9 cellular contexts compared by ENCODE assay signal in the genomic region with DNA sequence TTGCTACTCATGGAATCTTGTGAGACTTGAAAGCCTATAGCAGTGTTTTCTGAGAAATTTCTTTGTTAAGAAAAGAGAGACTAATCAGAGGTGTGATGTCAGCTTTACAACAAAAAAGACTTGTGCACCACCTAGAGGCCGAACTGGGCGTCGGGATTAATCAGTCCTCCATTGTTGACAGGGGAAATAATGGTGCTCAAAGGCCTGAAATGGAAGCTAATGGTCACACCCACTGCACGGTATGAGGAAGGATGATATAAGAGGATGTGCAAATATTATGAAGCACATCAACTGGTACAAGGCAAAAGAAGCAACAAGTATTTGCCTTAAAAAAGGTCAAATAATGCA.
DNase-seq lines count a peak whose midpoint lies in the region; ATAC-seq and TF ChIP-seq lines count a peak whose summit lies in the region.
"Had no signal": no experiment of that assay in that cellular context is flagged by ENCODE, and none has a peak within 500 bp of the region (broad histone marks: within the 10 kb centered on the region; RNA-seq: fewer than 3 reads in every experiment).

No MANE protein-coding gene starts in this region.

- H3K4me3 Mint-ChIP-seq in nephron progenitor cell = no peak overlapping the region
- no peak overlapping the region for H3K4me3 Mint-ChIP-seq in CD4-positive, alpha-beta T cell
- H3K4me3 Mint-ChIP-seq: activated B cell treated with CpG ODN at 0.5 μM for 24 hours had no signal

- DNase-seq in BJ (ENCODE audit: low read depth) = peak; percentile 1
- peak; percentile 34 for DNase-seq in NCI-H1092 (lab: John Stamatoyannopoulos, UW)
- DNase-seq in SK-MEL-5 (ENCODE audit: low read depth, low spot score) = peak; percentile 84
- peak; percentile 57 to 59 for DNase-seq in erythroblast (lab: John Stamatoyannopoulos, UW)
- DNase-seq in nephron progenitor cell = peak; percentile 73
- DNase-seq in CD4-positive, alpha-beta T cell = no peak
- DNase-seq: activated B cell treated with CpG ODN at 0.5 μM for 24 hours had no signal

- H3K9me3 Mint-ChIP-seq in nephron progenitor cell = no peaks in the 10 kb centered on the region
- H3K9me3 Mint-ChIP-seq in CD4-positive, alpha-beta T cell = no peaks in the 10 kb centered on the region

- intact Hi-C loops in CD4-positive, alpha-beta T cell (cut with DNase I, micrococcal nuclease) = loop anchor here in 1 of 2 experiments (5.0 kb wide), 1 partner anchor 1245 kb away; no protein-coding TSS in a partner anchor

- H3K4me1 Mint-ChIP-seq in nephron progenitor cell = peaks cover 5% of the 10 kb centered on the region
- no peaks in the 10 kb centered on the region for H3K4me1 Mint-ChIP-seq in CD4-positive, alpha-beta T cell (ENCODE audit: low read depth)
- H3K4me1 Mint-ChIP-seq: activated B cell treated with CpG ODN at 0.5 μM for 24 hours had no signal

- no peak overlapping the region for H3K27ac ChIP-seq in CD4-positive, alpha-beta T cell (ENCODE audit: low read depth, low read length)

- H3K27me3 ChIP-seq in BJ (ENCODE audit: control insufficient read depth, insufficient read depth, low read length) = no peaks in the 10 kb centered on the region
- H3K27me3 ChIP-seq in CD4-positive, alpha-beta T cell (ENCODE audit: control insufficient read depth, insufficient read depth, low read length) = no peaks in the 10 kb centered on the region

- no peak for TF ChIP-seq POLR2A in erythroblast (IDR thresholded peaks at IDR 0.05; ENCODE audit: low read length)

- in situ Hi-C loops in SK-MEL-5 (cut with HindIII; ENCODE audit: low pct_unique_long_range_greater_than_20kb, low sequenced_read_pairs) = no loop called here

- POLR2A ChIA-PET in BJ (lab: Charles Lee) = no interaction called here
- POLR2A ChIA-PET in CD4-positive, alpha-beta T cell (lab: Charles Lee) = no interaction called here

- peak; percentile 71 for TF ChIP-seq CTCF in BJ (IDR thresholded peaks at IDR 0.05; ENCODE audit: insufficient read depth, low read depth, low read length)
- TF ChIP-seq CTCF in nephron progenitor cell (IDR thresholded peaks at IDR 0.05) = peak; percentile 75
- TF ChIP-seq CTCF in CD4-positive, alpha-beta T cell (IDR thresholded peaks at IDR 0.05) = no peak

- H3K36me3 Mint-ChIP-seq in nephron progenitor cell (ENCODE audit: low read depth) = no peaks in the 10 kb centered on the region
- no peaks in the 10 kb centered on the region for H3K36me3 Mint-ChIP-seq in CD4-positive, alpha-beta T cell (ENCODE audit: low read depth)

- no peak overlapping the region for H3K4me3 ChIP-seq in BJ (ENCODE audit: low read depth, low read length)

- peak; percentile 83 for ATAC-seq in GM18508 (IDR thresholded peaks at IDR 0.05; ENCODE audit: insufficient read depth, unreplicated experiment)
- peak; percentile 98 for ATAC-seq in HG02870 (IDR thresholded peaks at IDR 0.05; ENCODE audit: unreplicated experiment)
- no peak for ATAC-seq in CD4-positive, alpha-beta T cell (ENCODE audit: poor library complexity)

- H3K27me3 Mint-ChIP-seq in nephron progenitor cell (ENCODE audit: low read depth, poor library complexity) = no peaks in the 10 kb centered on the region
- no peaks in the 10 kb centered on the region for H3K27me3 Mint-ChIP-seq in CD4-positive, alpha-beta T cell
- H3K27me3 Mint-ChIP-seq: activated B cell treated with CpG ODN at 0.5 μM for 24 hours had no signal

- no peaks in the 10 kb centered on the region for H3K36me3 ChIP-seq in BJ (ENCODE audit: control insufficient read depth, insufficient read depth, low read length)

- CTCF ChIA-PET in BJ (lab: Yijun Ruan, JAX) = interaction anchor here (0.6 to 1.7 kb wide), 5 partner anchors 9 to 636 kb away, joined by 3 to 9 read pairs (median 3); no protein-coding TSS in a partner anchor
- CTCF ChIA-PET in CD4-positive, alpha-beta T cell (lab: Charles Lee) = no interaction called here

- H3K27ac Mint-ChIP-seq in nephron progenitor cell = no peak overlapping the region
- H3K27ac Mint-ChIP-seq in CD4-positive, alpha-beta T cell = no peak overlapping the region
- H3K27ac Mint-ChIP-seq: activated B cell treated with CpG ODN at 0.5 μM for 24 hours had no signal

- no peaks in the 10 kb centered on the region for H3K9me3 ChIP-seq in CD4-positive, alpha-beta T cell (ENCODE audit: control insufficient read depth, low read length)

Comparison
In these comparisons a context has a peak if more than half of its experiments do, and no peak if none do; other contexts are left out.
1. DNase-seq: peak in BJ (single experiment), NCI-H1092 (single experiment), SK-MEL-5 (single experiment), erythroblast (2 of 2) and nephron progenitor cell (single experiment); none in CD4-positive, alpha-beta T cell (0 of 10).